ENCODE assay signal across 8 cellular contexts in genomic region chr10:15719899-15720634, GRCh38. TPM values are rescaled to one million over a fixed set of nuclear protein-coding genes. Genes with fewer than 3 reads are reported as not detected.
DNase-seq lines count a peak whose midpoint lies in the region; ATAC-seq, FAIRE-seq and TF ChIP-seq lines count a peak whose summit lies in the region.

Gene ITGA8, minus strand, starts transcription at chr10:15719922. Its CDS starts 151 bp downstream, at chr10:15719771.

- POLR2A ChIA-PET in WTC11 (lab: Charles Lee) = no interaction called here

- H3K27me3 ChIP-seq in iPS-20b (ENCODE audit: insufficient read depth, low read length) = peaks cover 43% of the 10 kb centered on the region
- no peaks in the 10 kb centered on the region for H3K27me3 ChIP-seq in thyroid gland

- TF ChIP-seq POLR2A in thyroid gland (IDR thresholded peaks at IDR 0.05) = no peak

- H3K4me1 ChIP-seq in iPS-20b (ENCODE audit: insufficient read depth, low read length) (no peaks in the 10 kb centered on the region), thyroid gland (no peaks in the 10 kb centered on the region)

- no peak for FAIRE-seq in GM19239 (lab: Jason Lieb, UNC)

- H3K36me3 ChIP-seq in iPS-20b (ENCODE audit: insufficient read depth, low read depth, low read length) (no peaks in the 10 kb centered on the region), thyroid gland (no peaks in the 10 kb centered on the region)

- peak within 1 kb of the TSS; percentile 63 for H3K4me3 ChIP-seq in iPS-20b (ENCODE audit: low read length)
- peak within 1 kb of the TSS in 1 of 3 donors; percentile 32 for H3K4me3 ChIP-seq in thyroid gland (replicated peaks in 1 of 3)

- H3K4me3 Mint-ChIP-seq in WTC11 = peak within 1 kb of the TSS; percentile 90

- intact Hi-C loops in thyroid gland (cut with DNase I) = no loop called here

- no peaks in the 10 kb centered on the region for H3K9me3 Mint-ChIP-seq in WTC11

- CTCF ChIA-PET in WTC11 (lab: Charles Lee) = interaction anchor here (0.5 to 3.8 kb wide), 41 partner anchors 9 to 466 kb away, joined by 3 to 36 read pairs (median 4); no protein-coding TSS in a partner anchor

- WGBS in thyroid gland, 2 donors = 31 to 39% methylated on average over 13 to 17 of the region's 33 CpGs

- no peak within 1 kb of the TSS for H3K27ac ChIP-seq in iPS-20b (ENCODE audit: low read length)
- peak within 1 kb of the TSS in 2 of 3 donors; percentile 5 to 71 for H3K27ac ChIP-seq in thyroid gland

- H3K36me3 Mint-ChIP-seq in WTC11 = no peaks in the 10 kb centered on the region

- H3K27me3 Mint-ChIP-seq in WTC11 (ENCODE audit: low read depth) = peaks cover 41% of the 10 kb centered on the region

- no peak within 1 kb of the TSS for H3K9ac ChIP-seq in iPS-20b (ENCODE audit: low read depth, low read length)

- H3K9me3 ChIP-seq in iPS-20b (ENCODE audit: insufficient read depth, low read depth, low read length) = no peaks in the 10 kb centered on the region
- no peaks in the 10 kb centered on the region for H3K9me3 ChIP-seq in thyroid gland

- peak; percentile 64 for ATAC-seq in WTC11

- TF ChIP-seq CTCF in WTC11 (IDR thresholded peaks at IDR 0.05) (peak; percentile 37), thyroid gland (IDR thresholded peaks at IDR 0.05) (peak in 1 of 6 experiments; percentile 31)

- no peak within 1 kb of the TSS for H3K27ac Mint-ChIP-seq in WTC11

- DNase-seq in NCI-H510A treated with DMSO at 0.1 percent for 48 hours (lab: John Stamatoyannopoulos, UW) (peak; percentile 2), NCI-H510A (lab: John Stamatoyannopoulos, UW) (no peak), WTC11 (ENCODE audit: low spot score) (peak; percentile 59), thyroid gland (no peak), GM19239 (ENCODE audit: insufficient read length, low spot score) (no peak), NCI-H2081 (lab: John Stamatoyannopoulos, UW) (no peak)
- DNase-seq in activated CD8-positive, alpha-beta memory T cell treated with anti-CD3 and anti-CD28 coated beads, Interleukin-2, amount 50 U/mL, for 48 hours = no peak

- peaks cover 19% of the 10 kb centered on the region for H3K4me1 Mint-ChIP-seq in WTC11

TF ChIP-seq in WTC11, 78 proteins besides CTCF, POLR2A, EP300 and RAD21:
- TF ChIP-seq MXD4 (CRISPR knock-in tag; IDR thresholded peaks at IDR 0.05; ENCODE audit: borderline replicate concordance) (no peak), ZNF425 (CRISPR knock-in tag; conservative IDR thresholded peaks at IDR 0.05) (no peak), NFYB (CRISPR knock-in tag; conservative IDR thresholded peaks at IDR 0.05; ENCODE audit: low read depth) (no peak), E2F1 (CRISPR knock-in tag; IDR thresholded peaks at IDR 0.05) (no peak), E2F5 (CRISPR knock-in tag; IDR thresholded peaks at IDR 0.05) (no peak), NR2C2 (CRISPR knock-in tag; IDR thresholded peaks at IDR 0.05) (no peak), GRHL2 (CRISPR knock-in tag; IDR thresholded peaks at IDR 0.05; ENCODE audit: insufficient replicate concordance, severe bottlenecking) (no peak), ZNF416 (CRISPR knock-in tag; IDR thresholded peaks at IDR 0.05) (no peak), GABPB1 (CRISPR knock-in tag; IDR thresholded peaks at IDR 0.05) (no peak), HMGA2 (CRISPR knock-in tag; IDR thresholded peaks at IDR 0.05) (no peak), ETV6 (CRISPR knock-in tag; IDR thresholded peaks at IDR 0.05) (no peak)
- TF ChIP-seq, protein P1, sequence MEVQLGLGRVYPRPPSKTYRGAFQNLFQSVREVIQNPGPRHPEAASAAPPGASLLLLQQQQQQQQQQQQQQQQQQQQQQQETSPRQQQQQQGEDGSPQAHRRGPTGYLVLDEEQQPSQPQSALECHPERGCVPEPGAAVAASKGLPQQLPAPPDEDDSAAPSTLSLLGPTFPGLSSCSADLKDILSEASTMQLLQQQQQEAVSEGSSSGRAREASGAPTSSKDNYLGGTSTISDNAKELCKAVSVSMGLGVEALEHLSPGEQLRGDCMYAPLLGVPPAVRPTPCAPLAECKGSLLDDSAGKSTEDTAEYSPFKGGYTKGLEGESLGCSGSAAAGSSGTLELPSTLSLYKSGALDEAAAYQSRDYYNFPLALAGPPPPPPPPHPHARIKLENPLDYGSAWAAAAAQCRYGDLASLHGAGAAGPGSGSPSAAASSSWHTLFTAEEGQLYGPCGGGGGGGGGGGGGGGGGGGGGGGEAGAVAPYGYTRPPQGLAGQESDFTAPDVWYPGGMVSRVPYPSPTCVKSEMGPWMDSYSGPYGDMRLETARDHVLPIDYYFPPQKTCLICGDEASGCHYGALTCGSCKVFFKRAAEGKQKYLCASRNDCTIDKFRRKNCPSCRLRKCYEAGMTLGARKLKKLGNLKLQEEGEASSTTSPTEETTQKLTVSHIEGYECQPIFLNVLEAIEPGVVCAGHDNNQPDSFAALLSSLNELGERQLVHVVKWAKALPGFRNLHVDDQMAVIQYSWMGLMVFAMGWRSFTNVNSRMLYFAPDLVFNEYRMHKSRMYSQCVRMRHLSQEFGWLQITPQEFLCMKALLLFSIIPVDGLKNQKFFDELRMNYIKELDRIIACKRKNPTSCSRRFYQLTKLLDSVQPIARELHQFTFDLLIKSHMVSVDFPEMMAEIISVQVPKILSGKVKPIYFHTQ (CRISPR knock-in tag; IDR thresholded peaks at IDR 0.05) = no peak

RNA-seq across cellular contexts. Expression of gene ITGA8, which starts in this region (rescaled TPM):
- total RNA-seq in WTC11 (2021) (0.02 TPM in 1 of 3 replicates, not detected in the others), thyroid gland (10 to 100 TPM in 1 of 4 donors, 1 to 10 TPM in 3; 4.6 to 14.8 (median 4.9) TPM)

Comparison
In these comparisons a context has a peak if more than half of its experiments do, and no peak if none do; other contexts are left out.
1. Peak in DNase-seq and ATAC-seq in WTC11; RNA of the gene not detected or under 1 TPM.